ENCODE assay signal across 30 cellular contexts in genomic region chr16:84059946-84060901, GRCh38. TPM values are rescaled to one million over a fixed set of nuclear protein-coding genes. Genes with fewer than 3 reads are reported as not detected.
"Had no signal": no experiment of that assay in that cellular context is flagged by ENCODE, and none has a peak within 500 bp of the region (broad histone marks: within the 10 kb centered on the region; RNA-seq: fewer than 3 reads in every experiment).

No MANE protein-coding gene starts in this region.

- ATAC-seq: activated naive CD8-positive, alpha-beta T cell treated with anti-CD3 and anti-CD28 coated beads, Interleukin-2, amount 50 U/mL, for 24 hours; left lung; psoas muscle; stimulated activated naive CD8-positive, alpha-beta T cell treated with anti-CD3 and anti-CD28 coated beads, Interleukin-15, Interleukin-2, amounts not matched to agents 100 U/mL and 50 U/mL, for 24 hours had no signal

- H3K27me3 ChIP-seq: breast epithelium, esophagus squamous epithelium, heart right ventricle, left lung, neutrophil, ovary, right atrium auricular region, vagina had no signal

- H3K36me3 ChIP-seq: ovary had no signal

- H3K9me3 ChIP-seq: breast epithelium, esophagus squamous epithelium, heart right ventricle, left lung, neutrophil, ovary, psoas muscle, right atrium auricular region, vagina had no signal

- H3K4me1 ChIP-seq: breast epithelium, psoas muscle, vagina had no signal

- DNase-seq: activated CD4-positive, alpha-beta T cell treated with anti-CD3 and anti-CD28 coated beads for 48 hours; activated CD4-positive, alpha-beta T cell treated with anti-CD3 and anti-CD28 coated beads, Interleukin-2, amount 50 U/mL, for 48 hours; activated CD8-positive, alpha-beta memory T cell treated with anti-CD3 and anti-CD28 coated beads for 24 hours; activated gamma-delta T cell; activated naive CD4-positive, alpha-beta T cell treated with anti-CD3 and anti-CD28 coated beads, Interleukin-2, amount 50 U/mL, for 16 hours; activated naive CD8-positive, alpha-beta T cell treated with anti-CD3 and anti-CD28 coated beads, Interleukin-2, amount 50 U/mL, for 24 hours; amygdala; dermis blood vessel endothelial cell; effector CD8-positive, alpha-beta T cell; esophagus squamous epithelium; foreskin melanocyte; heart right ventricle; left lung; naive B cell; nephron progenitor cell; stimulated activated CD4-positive, alpha-beta T cell treated with anti-CD3 and anti-CD28 coated beads, Interleukin-2, amount 100 ng/mL, for 48 hours; stimulated activated naive CD8-positive, alpha-beta T cell treated with anti-CD3 and anti-CD28 coated beads, Interleukin-15, Interleukin-2, amounts not matched to agents 100 U/mL and 50 U/mL, for 24 hours had no signal

- H3K27ac ChIP-seq: breast epithelium, epithelial cell of prostate, esophagus squamous epithelium, left lung, neutrophil, ovary, psoas muscle, vagina, VCaP had no signal

- H3K4me3 ChIP-seq: breast epithelium, esophagus squamous epithelium, heart right ventricle, left lung, ovary, psoas muscle, right atrium auricular region, vagina had no signal

RNA-seq across cellular contexts. Expression of gene SLC38A8, which starts 17.6 kb away (rescaled TPM):
- total RNA-seq: breast epithelium; dermis blood vessel endothelial cell; esophagus squamous epithelium; glomerular endothelial cell; kidney epithelial cell; lung microvascular endothelial cell; right atrium auricular region; skeletal muscle tissue; T-helper 1 cell treated with Interleukin-12 subunit alpha and Interleukin-12 subunit beta and Interleukin-4 antibody, amounts not matched to agents 30 ng/mL and 1 ng/mL, for 36 hours; vagina had no signal
